ENCODE assay signal across 1 cellular context in the genomic region with DNA sequence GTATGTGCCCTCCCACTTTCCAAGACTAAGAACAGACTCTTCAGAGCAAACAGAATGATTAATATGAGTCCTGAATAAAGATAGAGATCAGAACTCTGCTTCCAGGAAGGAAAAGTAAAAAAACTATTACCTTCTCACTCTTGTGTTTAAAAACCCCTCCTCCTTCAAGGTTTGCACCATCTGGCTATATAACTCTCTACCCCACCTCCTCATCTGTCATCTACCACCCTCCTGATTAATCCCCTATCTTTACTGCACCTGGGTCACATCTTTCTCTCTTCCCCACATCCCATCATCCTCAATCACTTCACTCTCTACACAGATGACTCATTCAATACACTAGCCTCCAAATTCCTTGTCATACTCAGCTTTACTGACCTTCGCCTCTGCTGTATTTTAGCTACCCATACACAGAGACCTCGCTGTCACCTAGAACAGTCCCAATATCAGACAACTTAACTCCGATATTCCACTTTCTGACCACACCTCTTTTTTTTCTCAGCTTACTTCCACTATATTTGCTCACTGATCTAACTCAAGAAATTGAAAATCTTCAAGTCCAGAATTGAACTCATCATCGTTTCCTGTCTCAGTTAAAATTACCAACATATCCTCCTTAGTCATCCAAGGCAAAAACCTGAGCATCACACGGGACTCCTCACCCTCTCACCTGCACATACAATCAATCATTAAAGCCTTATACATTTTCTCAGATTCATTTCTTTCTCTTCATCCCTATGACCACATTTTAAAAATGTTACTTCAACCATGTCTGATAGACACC.
TF ChIP-seq lines count a peak whose summit lies in the region.

No MANE protein-coding gene starts in this region.

TF ChIP-seq in HCT116, 20 proteins besides CTCF, POLR2A, EP300 and RAD21 (continued from another document):
- TF ChIP-seq, protein P1, sequence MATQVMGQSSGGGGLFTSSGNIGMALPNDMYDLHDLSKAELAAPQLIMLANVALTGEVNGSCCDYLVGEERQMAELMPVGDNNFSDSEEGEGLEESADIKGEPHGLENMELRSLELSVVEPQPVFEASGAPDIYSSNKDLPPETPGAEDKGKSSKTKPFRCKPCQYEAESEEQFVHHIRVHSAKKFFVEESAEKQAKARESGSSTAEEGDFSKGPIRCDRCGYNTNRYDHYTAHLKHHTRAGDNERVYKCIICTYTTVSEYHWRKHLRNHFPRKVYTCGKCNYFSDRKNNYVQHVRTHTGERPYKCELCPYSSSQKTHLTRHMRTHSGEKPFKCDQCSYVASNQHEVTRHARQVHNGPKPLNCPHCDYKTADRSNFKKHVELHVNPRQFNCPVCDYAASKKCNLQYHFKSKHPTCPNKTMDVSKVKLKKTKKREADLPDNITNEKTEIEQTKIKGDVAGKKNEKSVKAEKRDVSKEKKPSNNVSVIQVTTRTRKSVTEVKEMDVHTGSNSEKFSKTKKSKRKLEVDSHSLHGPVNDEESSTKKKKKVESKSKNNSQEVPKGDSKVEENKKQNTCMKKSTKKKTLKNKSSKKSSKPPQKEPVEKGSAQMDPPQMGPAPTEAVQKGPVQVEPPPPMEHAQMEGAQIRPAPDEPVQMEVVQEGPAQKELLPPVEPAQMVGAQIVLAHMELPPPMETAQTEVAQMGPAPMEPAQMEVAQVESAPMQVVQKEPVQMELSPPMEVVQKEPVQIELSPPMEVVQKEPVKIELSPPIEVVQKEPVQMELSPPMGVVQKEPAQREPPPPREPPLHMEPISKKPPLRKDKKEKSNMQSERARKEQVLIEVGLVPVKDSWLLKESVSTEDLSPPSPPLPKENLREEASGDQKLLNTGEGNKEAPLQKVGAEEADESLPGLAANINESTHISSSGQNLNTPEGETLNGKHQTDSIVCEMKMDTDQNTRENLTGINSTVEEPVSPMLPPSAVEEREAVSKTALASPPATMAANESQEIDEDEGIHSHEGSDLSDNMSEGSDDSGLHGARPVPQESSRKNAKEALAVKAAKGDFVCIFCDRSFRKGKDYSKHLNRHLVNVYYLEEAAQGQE (IDR thresholded peaks at IDR 0.05; ENCODE audit: low read depth) = no peak
- no peak for TF ChIP-seq EGR1 (IDR thresholded peaks at IDR 0.05; ENCODE audit: low read depth)
- TF ChIP-seq, protein P2, sequence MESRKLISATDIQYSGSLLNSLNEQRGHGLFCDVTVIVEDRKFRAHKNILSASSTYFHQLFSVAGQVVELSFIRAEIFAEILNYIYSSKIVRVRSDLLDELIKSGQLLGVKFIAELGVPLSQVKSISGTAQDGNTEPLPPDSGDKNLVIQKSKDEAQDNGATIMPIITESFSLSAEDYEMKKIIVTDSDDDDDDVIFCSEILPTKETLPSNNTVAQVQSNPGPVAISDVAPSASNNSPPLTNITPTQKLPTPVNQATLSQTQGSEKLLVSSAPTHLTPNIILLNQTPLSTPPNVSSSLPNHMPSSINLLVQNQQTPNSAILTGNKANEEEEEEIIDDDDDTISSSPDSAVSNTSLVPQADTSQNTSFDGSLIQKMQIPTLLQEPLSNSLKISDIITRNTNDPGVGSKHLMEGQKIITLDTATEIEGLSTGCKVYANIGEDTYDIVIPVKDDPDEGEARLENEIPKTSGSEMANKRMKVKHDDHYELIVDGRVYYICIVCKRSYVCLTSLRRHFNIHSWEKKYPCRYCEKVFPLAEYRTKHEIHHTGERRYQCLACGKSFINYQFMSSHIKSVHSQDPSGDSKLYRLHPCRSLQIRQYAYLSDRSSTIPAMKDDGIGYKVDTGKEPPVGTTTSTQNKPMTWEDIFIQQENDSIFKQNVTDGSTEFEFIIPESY (IDR thresholded peaks at IDR 0.05; ENCODE audit: extremely low read depth, insufficient replicate concordance, low read length) = no peak
- TF ChIP-seq CEBPB (IDR thresholded peaks at IDR 0.05; ENCODE audit: low read depth) = no peak
- TF ChIP-seq SRF (IDR thresholded peaks at IDR 0.05; ENCODE audit: low read depth) = no peak
- no peak; the same call in 1 of the 2 replicates for TF ChIP-seq FOSL1 (IDR thresholded peaks at IDR 0.05; ENCODE audit: low read depth)
- no peak for TF ChIP-seq SP1 (IDR thresholded peaks at IDR 0.05; ENCODE audit: low read depth)
- TF ChIP-seq CBX3 (IDR thresholded peaks at IDR 0.05; ENCODE audit: low read depth) = no peak
- no peak for TF ChIP-seq ELF1 (IDR thresholded peaks at IDR 0.05; ENCODE audit: borderline replicate concordance, low read depth)
- no peak for TF ChIP-seq SIN3A (IDR thresholded peaks at IDR 0.05; ENCODE audit: low read depth)
- TF ChIP-seq EZH2phosphoT487 (IDR thresholded peaks at IDR 0.05; ENCODE audit: borderline replicate concordance) = no peak
- TF ChIP-seq ZNF274 (IDR thresholded peaks at IDR 0.05; ENCODE audit: low read depth, low read length) = no peak
- no peak for TF ChIP-seq POLR2AphosphoS5 (IDR thresholded peaks at IDR 0.05; ENCODE audit: low read depth, low read length)
- TF ChIP-seq JUND (IDR thresholded peaks at IDR 0.05) = no peak
- no peak for TF ChIP-seq TCF7L2 (IDR thresholded peaks at IDR 0.05; ENCODE audit: borderline replicate concordance, extremely low read depth, insufficient read depth, insufficient read length)
- TF ChIP-seq, protein P3, sequence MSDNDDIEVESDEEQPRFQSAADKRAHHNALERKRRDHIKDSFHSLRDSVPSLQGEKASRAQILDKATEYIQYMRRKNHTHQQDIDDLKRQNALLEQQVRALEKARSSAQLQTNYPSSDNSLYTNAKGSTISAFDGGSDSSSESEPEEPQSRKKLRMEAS (IDR thresholded peaks at IDR 0.05) = no peak
